ENCODE assay signal across 12 cellular contexts in the genomic region with DNA sequence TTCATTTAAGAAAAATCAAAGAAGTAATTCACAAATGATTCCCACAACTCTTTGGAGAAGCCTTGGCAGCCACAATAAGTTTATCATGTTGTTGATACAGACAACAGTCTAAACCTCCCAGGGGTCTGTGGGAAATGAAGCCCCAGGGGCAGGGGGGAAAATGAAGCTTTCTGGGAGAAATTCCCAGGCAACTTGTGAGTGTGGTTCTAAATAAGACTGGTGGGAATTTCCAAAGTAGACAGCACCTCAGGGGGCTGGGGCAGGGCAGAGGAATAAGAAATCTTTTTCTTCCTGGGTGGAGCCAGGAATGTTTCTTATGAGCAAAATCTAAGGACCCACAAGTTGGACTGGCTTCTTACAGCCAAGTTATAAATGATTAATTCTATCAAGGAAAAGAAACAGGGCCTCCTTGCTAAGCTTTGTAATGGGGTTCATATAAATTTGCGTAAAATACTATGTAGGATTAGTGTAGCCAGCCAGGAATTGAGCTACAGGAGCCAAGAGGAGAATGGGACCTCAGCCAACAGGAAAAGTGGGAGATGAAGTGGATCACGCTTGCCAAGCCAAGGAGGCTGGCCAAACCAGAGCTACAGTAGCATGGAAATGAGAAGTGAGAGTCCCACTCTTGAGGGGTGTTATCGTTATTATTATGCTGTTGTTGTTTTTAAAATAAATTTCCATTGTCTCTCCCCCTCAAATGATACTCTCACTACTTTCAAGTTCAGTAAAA.
A peak's percentile ranks its signal among the peaks of the same experiment; 100 is the strongest.
DNase-seq lines count a peak whose midpoint lies in the region; ATAC-seq and TF ChIP-seq lines count a peak whose summit lies in the region.
"Had no signal": no experiment of that assay in that cellular context is flagged by ENCODE, and none has a peak within 500 bp of the region (broad histone marks: within the 10 kb centered on the region; RNA-seq: fewer than 3 reads in every experiment).

No MANE protein-coding gene starts in this region.

- no peak overlapping the region for H3K18ac ChIP-seq in mesendoderm (ENCODE audit: low read length)

- H3K9me3 ChIP-seq in aorta (ENCODE audit: control insufficient read depth, low read length), result no peaks in the 10 kb centered on the region
- H3K9me3 ChIP-seq: SK-N-SH had no signal

- no peaks in the 10 kb centered on the region for H3K79me2 ChIP-seq in mesendoderm (ENCODE audit: control insufficient read depth, insufficient read depth, low read length)

- H3K4me3 ChIP-seq in choroid plexus epithelial cell (ENCODE audit: low read depth, low read length) (no peak overlapping the region), mesendoderm (ENCODE audit: low read length) (no peak overlapping the region), aorta (ENCODE audit: low read length in 2 of 2) (no peak overlapping the region)

- intact Hi-C loops in Right ventricle myocardium inferior (cut with DNase I), result no loop called here
- intact Hi-C loops in cardiac septum (cut with DNase I), result no loop called here
- intact Hi-C loops in aorta (cut with DNase I), result no loop called here

- no peak overlapping the region for H2BK15ac ChIP-seq in mesendoderm (replicated peaks; ENCODE audit: low read depth)

- H3K4me1 ChIP-seq in mesendoderm (ENCODE audit: control insufficient read depth, low read depth, low read length) (no peaks in the 10 kb centered on the region), aorta (ENCODE audit: control insufficient read depth in 1 of 2, insufficient read depth in 2 of 2, low read length in 2 of 2) (peaks cover 0 to 3% of the 10 kb centered on the region in 2 donors)

- H2AK5ac ChIP-seq in mesendoderm (ENCODE audit: low read length), result no peak overlapping the region

- no peak for TF ChIP-seq CTCF in choroid plexus epithelial cell (conservative IDR thresholded peaks at IDR 0.05; ENCODE audit: low read depth, low read length)

- H2BK120ac ChIP-seq in mesendoderm (ENCODE audit: low read depth, low read length), result no peak overlapping the region

- WGBS in mesendoderm (ENCODE audit: extremely low coverage, insufficient coverage, low lambda C conversion rate), result no CpG with 5 or more reads among the region's 3 CpGs
- WGBS in aorta, 2 donors, result 6 to 7% methylated on average over 3 of the region's 3 CpGs

- no peak overlapping the region for H2BK5ac ChIP-seq in mesendoderm (ENCODE audit: low read length)

- no peaks in the 10 kb centered on the region for H3K79me1 ChIP-seq in mesendoderm (ENCODE audit: low read length)

- no peak overlapping the region for H3K23ac ChIP-seq in mesendoderm (ENCODE audit: low read length)

- DNase-seq in Right ventricle myocardium inferior (ENCODE audit: missing footprints) (peak; percentile 68), cardiac septum (ENCODE audit: low spot score) (no peak), choroid plexus epithelial cell (ENCODE audit: low read depth) (peak; percentile 13), mesendoderm (no peak), aorta (peak; percentile 42 to 61), RPMI8226 (no peak), NCI-H748 (lab: John Stamatoyannopoulos, UW; ENCODE audit: unreplicated experiment) (no peak)
- DNase-seq in stimulated activated naive CD8-positive, alpha-beta T cell treated with anti-CD3 and anti-CD28 coated beads, Interleukin-15, Interleukin-2, amounts not matched to agents 100 U/mL and 50 U/mL, for 24 hours, result no peak
- DNase-seq: activated CD4-positive, CD25-positive, alpha-beta regulatory T cell; activated T-cell treated with anti-CD3 and anti-CD28 coated beads for 4 hours; Calu3; SK-N-SH had no signal

- peak overlapping the region; percentile 76 for H4K8ac ChIP-seq in mesendoderm (ENCODE audit: low read depth, low read length)

- H3K4me2 ChIP-seq in mesendoderm (ENCODE audit: low read length), result no peak overlapping the region
- H3K4me2 ChIP-seq: SK-N-SH had no signal

- H3K9ac ChIP-seq in mesendoderm (ENCODE audit: low read length), result no peak overlapping the region
- H3K9ac ChIP-seq: SK-N-SH had no signal

- H3K27ac ChIP-seq in mesendoderm (ENCODE audit: low read depth, low read length) (no peak overlapping the region), aorta (ENCODE audit: low read depth in 1 of 2, low read length in 2 of 2) (no peak overlapping the region)

- no peaks in the 10 kb centered on the region for H3K27me3 ChIP-seq in mesendoderm (ENCODE audit: insufficient read depth, low read length, poor library complexity)
- no peaks in the 10 kb centered on the region for H3K27me3 ChIP-seq in aorta (ENCODE audit: control insufficient read depth in 1 of 2, insufficient read depth in 2 of 2, low read length in 1 of 2)

- no peak overlapping the region for H3K56ac ChIP-seq in mesendoderm (ENCODE audit: low read length)

- no peaks in the 10 kb centered on the region for H3K36me3 ChIP-seq in mesendoderm (ENCODE audit: control insufficient read depth, insufficient read depth, low read length)
- no peaks in the 10 kb centered on the region for H3K36me3 ChIP-seq in aorta (ENCODE audit: control insufficient read depth in 1 of 2, insufficient read depth in 2 of 2, low read length in 1 of 2)

- no peak overlapping the region for H3K4ac ChIP-seq in mesendoderm (ENCODE audit: low read depth, low read length)

- no peak overlapping the region for H4K5ac ChIP-seq in mesendoderm (ENCODE audit: low read length)

- peak; percentile 70 for ATAC-seq in Right ventricle myocardium inferior
- no peak for ATAC-seq in aorta (ENCODE audit: low FRiP score)
- ATAC-seq in stimulated activated naive CD8-positive, alpha-beta T cell treated with anti-CD3 and anti-CD28 coated beads, Interleukin-15, Interleukin-2, amounts not matched to agents 100 U/mL and 50 U/mL, for 24 hours, result no peak

Comparison
In these comparisons a context has a peak if more than half of its experiments do, and no peak if none do; other contexts are left out.
1. DNase-seq: peak in Right ventricle myocardium inferior (single experiment), choroid plexus epithelial cell (single experiment) and aorta (2 of 2); none in cardiac septum (single experiment), mesendoderm (single experiment), RPMI8226 (single experiment), NCI-H748 (single experiment) and stimulated activated naive CD8-positive, alpha-beta T cell treated with anti-CD3 and anti-CD28 coated beads, Interleukin-15, Interleukin-2, amounts not matched to agents 100 U/mL and 50 U/mL, for 24 hours (single experiment).